Comparison of ENCODE assay signal across 23 cellular contexts in genomic region chr15:101609742-101610627, GRCh38.
"Had no signal": no experiment of that assay in that cellular context is flagged by ENCODE, and none has a peak within 500 bp of the region (broad histone marks: within the 10 kb centered on the region; RNA-seq: fewer than 3 reads in every experiment).

No MANE protein-coding gene starts in this region.

- H3K36me3 ChIP-seq: left lung, lower lobe of right lung, neutrophil, ovary, sigmoid colon, spleen, tibial nerve, uterus had no signal

- H3K9me3 ChIP-seq: left lung, lower lobe of right lung, neutrophil, ovary, sigmoid colon, uterus had no signal

- DNase-seq: immature natural killer cell; kidney; left colon; lower lobe of right lung; mammary epithelial cell; mesendoderm; naive B cell; natural killer cell; occipital lobe; ovary; retina; right cardiac atrium; sigmoid colon; small intestine; spleen; stimulated activated CD4-positive, alpha-beta T cell treated with anti-CD3 and anti-CD28 coated beads, Interleukin-4, amount 100 ng/mL, for 24 hours; stimulated activated naive CD4-positive, alpha-beta T cell treated with Interleukin-2 at 50 U/mL for 16 hours; stimulated activated naive CD8-positive, alpha-beta T cell treated with anti-CD3 and anti-CD28 coated beads, Interleukin-15, amount 100 ng/mL, for 72 hours; uterus had no signal

- H3K4me1 ChIP-seq: left lung, lower lobe of right lung, spleen, uterus had no signal

- H3K27ac ChIP-seq: left lung, lower lobe of right lung, neutrophil, ovary, sigmoid colon, spleen, tibial nerve, uterus had no signal

- ATAC-seq: left colon; left lung; lower lobe of right lung; natural killer cell; right cardiac atrium; stimulated activated memory B cell treated with anti-CD40 and anti-IgM and Interleukin-4, amounts not matched to agents 10 μg/mL and 1 μg/mL and 100 μg/mL, for 72 hours had no signal

- H3K27me3 ChIP-seq: left lung, neutrophil, ovary, sigmoid colon, tibial nerve, uterus had no signal

- H3K4me3 ChIP-seq: left lung, lower lobe of right lung, ovary, sigmoid colon, spleen, tibial nerve, uterus had no signal
